ENCODE assay signal across 1 cellular context in the genomic region with DNA sequence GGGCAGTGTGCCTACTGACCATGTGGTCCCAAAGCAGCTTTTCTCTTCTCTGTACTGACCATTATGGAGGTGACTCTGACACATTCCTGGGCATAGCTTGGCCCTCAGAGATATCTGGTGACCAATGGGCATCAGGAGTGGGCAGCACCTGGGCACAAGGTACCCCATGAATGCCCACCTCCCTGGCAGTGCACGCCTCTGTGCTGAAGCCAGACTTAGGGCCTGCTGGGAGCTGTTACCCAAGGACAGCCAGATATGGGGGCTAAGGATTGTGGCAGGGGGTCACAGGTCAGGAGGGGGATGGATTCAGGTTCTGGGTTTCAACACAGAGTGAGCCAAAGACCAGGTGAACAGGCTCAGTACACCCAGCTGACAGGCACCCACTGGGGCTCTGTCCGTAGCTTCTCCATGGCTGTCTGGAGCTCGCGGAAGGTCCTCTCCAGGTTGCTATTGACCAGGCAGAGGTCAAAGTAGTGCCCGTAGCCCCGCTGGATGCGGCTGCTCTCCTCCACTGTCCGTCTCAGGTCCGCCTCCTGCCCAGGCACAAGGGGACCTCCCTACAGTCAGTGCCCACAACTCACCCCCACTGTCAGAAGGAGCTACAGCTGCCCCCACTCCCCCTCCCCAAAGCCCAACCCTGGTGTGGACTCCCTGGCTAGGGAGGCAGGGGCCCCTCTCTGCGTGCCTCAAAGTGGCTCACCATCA.
A peak's percentile ranks its signal among the peaks of the same experiment; 100 is the strongest.
TF ChIP-seq lines count a peak whose summit lies in the region.

No MANE protein-coding gene starts in this region.

TF ChIP-seq in HEK293, 187 proteins besides CTCF, POLR2A, EP300 and RAD21:
- TF ChIP-seq KLF9 (tag by site-specific recombination; IDR thresholded peaks at IDR 0.05; ENCODE audit: low read depth) (0 out of 2 replicates have a peak, but pooled peaks have one; percentile 1), HOXA7 (CRISPR knock-in tag; IDR thresholded peaks at IDR 0.05; ENCODE audit: borderline replicate concordance) (no peak)
- TF ChIP-seq, protein P1, sequence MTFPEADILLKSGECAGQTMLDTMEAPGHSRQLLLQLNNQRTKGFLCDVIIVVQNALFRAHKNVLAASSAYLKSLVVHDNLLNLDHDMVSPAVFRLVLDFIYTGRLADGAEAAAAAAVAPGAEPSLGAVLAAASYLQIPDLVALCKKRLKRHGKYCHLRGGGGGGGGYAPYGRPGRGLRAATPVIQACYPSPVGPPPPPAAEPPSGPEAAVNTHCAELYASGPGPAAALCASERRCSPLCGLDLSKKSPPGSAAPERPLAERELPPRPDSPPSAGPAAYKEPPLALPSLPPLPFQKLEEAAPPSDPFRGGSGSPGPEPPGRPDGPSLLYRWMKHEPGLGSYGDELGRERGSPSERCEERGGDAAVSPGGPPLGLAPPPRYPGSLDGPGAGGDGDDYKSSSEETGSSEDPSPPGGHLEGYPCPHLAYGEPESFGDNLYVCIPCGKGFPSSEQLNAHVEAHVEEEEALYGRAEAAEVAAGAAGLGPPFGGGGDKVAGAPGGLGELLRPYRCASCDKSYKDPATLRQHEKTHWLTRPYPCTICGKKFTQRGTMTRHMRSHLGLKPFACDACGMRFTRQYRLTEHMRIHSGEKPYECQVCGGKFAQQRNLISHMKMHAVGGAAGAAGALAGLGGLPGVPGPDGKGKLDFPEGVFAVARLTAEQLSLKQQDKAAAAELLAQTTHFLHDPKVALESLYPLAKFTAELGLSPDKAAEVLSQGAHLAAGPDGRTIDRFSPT (tag by site-specific recombination; IDR thresholded peaks at IDR 0.05) = peak; percentile 77
